12 cellular contexts compared by ENCODE assay signal in genomic region chr10:35503548-35503947, GRCh38.
DNase-seq lines count a peak whose midpoint lies in the region; ATAC-seq and TF ChIP-seq lines count a peak whose summit lies in the region.
"Had no signal": no experiment of that assay in that cellular context is flagged by ENCODE, and none has a peak within 500 bp of the region (broad histone marks: within the 10 kb centered on the region; RNA-seq: fewer than 3 reads in every experiment).

No MANE protein-coding gene starts in this region.

- TF ChIP-seq POLR2A in erythroblast (IDR thresholded peaks at IDR 0.05; ENCODE audit: low read length): no peak

- peak; percentile 87 for DNase-seq in NCI-H1105 treated with DMSO at 0.1 percent for 48 hours (lab: John Stamatoyannopoulos, UW)
- DNase-seq in NCI-H146 (lab: John Stamatoyannopoulos, UW): peak; percentile 61
- DNase-seq in NCI-H748 (lab: John Stamatoyannopoulos, UW; ENCODE audit: unreplicated experiment): peak; percentile 65
- peak; percentile 27 to 71 for DNase-seq in erythroblast (lab: John Stamatoyannopoulos, UW)
- no peak for DNase-seq in G401 (ENCODE audit: low spot score)
- no peak for DNase-seq in NCI-H774 (lab: John Stamatoyannopoulos, UW)
- DNase-seq: ACHN, NCI-H2029 treated with DMSO at 0.1 percent for 48 hours, NCI-H446 had no signal

- in situ Hi-C loops in G401 (cut with HindIII; ENCODE audit: low sequenced_read_pairs): no loop called here

- ATAC-seq in GM18519 (IDR thresholded peaks at IDR 0.05; ENCODE audit: low FRiP score, unreplicated experiment): no peak
- ATAC-seq: K562, Panc1 had no signal

Comparison
In these comparisons a context has a peak if more than half of its experiments do, and no peak if none do; other contexts are left out.
1. DNase-seq: peak in NCI-H1105 treated with DMSO at 0.1 percent for 48 hours (single experiment), NCI-H146 (single experiment), NCI-H748 (single experiment) and erythroblast (2 of 2); none in G401 (single experiment) and NCI-H774 (single experiment).